Comparison of ENCODE assay signal across 22 cellular contexts in the genomic region with DNA sequence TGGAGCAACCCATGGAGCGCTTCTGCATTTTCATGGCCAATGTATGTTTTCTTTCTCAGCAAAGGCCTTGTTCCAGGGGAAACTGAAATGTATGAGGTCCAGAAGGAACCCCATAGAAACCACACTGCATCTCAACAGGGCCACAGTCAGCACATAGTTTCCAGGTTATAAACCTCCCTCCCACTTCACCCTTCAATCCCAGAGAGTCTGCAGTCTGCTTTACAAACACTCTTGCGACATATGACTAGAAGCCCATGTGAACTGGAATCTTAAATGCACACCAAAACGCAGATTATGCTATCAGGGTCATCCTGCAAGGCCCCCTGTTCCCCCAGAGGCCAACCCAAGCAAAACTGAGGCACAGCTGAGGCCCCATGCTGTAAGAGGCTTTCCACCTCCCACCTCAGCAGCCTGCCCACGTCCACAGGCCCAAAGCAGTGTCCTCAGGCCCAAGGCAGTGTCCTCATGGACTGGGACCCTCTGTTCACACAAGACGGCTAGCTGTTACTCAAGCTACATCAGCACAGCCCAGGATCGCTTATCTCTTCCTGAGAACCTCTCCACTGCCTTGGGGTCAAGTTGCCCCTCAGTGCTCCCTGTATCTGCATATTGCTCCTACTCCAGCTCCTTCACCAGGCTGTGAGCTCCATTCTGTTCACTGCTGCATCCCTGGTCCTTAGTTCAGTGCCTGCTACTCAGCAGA.
DNase-seq lines count a peak whose midpoint lies in the region; ATAC-seq, FAIRE-seq and TF ChIP-seq lines count a peak whose summit lies in the region.
"Had no signal": no experiment of that assay in that cellular context is flagged by ENCODE, and none has a peak within 500 bp of the region (broad histone marks: within the 10 kb centered on the region; RNA-seq: fewer than 3 reads in every experiment).

No MANE protein-coding gene starts in this region.

- H3K9me2 ChIP-seq in hepatocyte (replicated peaks; ENCODE audit: insufficient read depth) = no peaks in the 10 kb centered on the region

- H3K36me3 ChIP-seq in hepatocyte (replicated peaks; ENCODE audit: insufficient read depth, low read depth) (no peaks in the 10 kb centered on the region), small intestine (ENCODE audit: control insufficient read depth in 2 of 2, insufficient read depth in 2 of 2, low read length in 2 of 2) (no peaks in the 10 kb centered on the region)
- H3K36me3 ChIP-seq: brain microvascular endothelial cell had no signal

- H3K27ac ChIP-seq in hepatocyte (peak overlapping the region; percentile 34), small intestine (ENCODE audit: low read depth in 1 of 2, low read length in 1 of 2) (no peak overlapping the region)
- H3K27ac ChIP-seq: brain microvascular endothelial cell, coronary artery, psoas muscle had no signal

- WGBS in hepatocyte (ENCODE audit: low lambda C conversion rate, missing lambda C conversion rate) = 82% methylated on average over 6 of the region's 6 CpGs
- WGBS in small intestine, 3 donors = 72 to 88% (median 88%) methylated on average over 6 of the region's 6 CpGs

- H3K79me2 ChIP-seq in hepatocyte = no peaks in the 10 kb centered on the region

- H3K4me1 Mint-ChIP-seq in activated CD8-positive, alpha-beta T cell treated with anti-CD3 and anti-CD28 coated beads, Interleukin-2, amount 10 ng/mL, durations not matched to agents 7 days and 5 days (ENCODE audit: low read depth) = peaks cover 51% of the 10 kb centered on the region
- peaks cover 36% of the 10 kb centered on the region for H3K4me1 Mint-ChIP-seq in activated CD8-positive, alpha-beta T cell treated with anti-CD3 and anti-CD28 coated beads for 36 hours (ENCODE audit: low read depth)

- no peak for FAIRE-seq in small intestine (lab: Jason Lieb, UNC)
- FAIRE-seq: keratinocyte had no signal

- TF ChIP-seq CTCF in activated CD8-positive, alpha-beta T cell treated with anti-CD3 and anti-CD28 coated beads for 36 hours (IDR thresholded peaks at IDR 0.05) = no peak
- TF ChIP-seq CTCF in hepatocyte (IDR thresholded peaks at IDR 0.05; ENCODE audit: poor library complexity) = no peak

- no peaks in the 10 kb centered on the region for H3K9me3 ChIP-seq in hepatocyte (ENCODE audit: low read depth)
- no peaks in the 10 kb centered on the region for H3K9me3 ChIP-seq in small intestine (ENCODE audit: control insufficient read depth, low read depth)
- H3K9me3 ChIP-seq: psoas muscle had no signal

- no peaks in the 10 kb centered on the region for H4K20me1 ChIP-seq in hepatocyte (ENCODE audit: insufficient read depth, poor library complexity, severe bottlenecking)

- no peak for ATAC-seq in activated CD8-positive, alpha-beta T cell treated with anti-CD3 and anti-CD28 coated beads, Interleukin-2, amount 10 ng/mL, durations not matched to agents 7 days and 5 days
- ATAC-seq in activated CD8-positive, alpha-beta T cell treated with anti-CD3 and anti-CD28 coated beads for 36 hours = no peak
- ATAC-seq in HG03280 (IDR thresholded peaks at IDR 0.05; ENCODE audit: unreplicated experiment) = no peak
- no peak for ATAC-seq in HG03095 (IDR thresholded peaks at IDR 0.05; ENCODE audit: unreplicated experiment)
- ATAC-seq: psoas muscle, SK-N-SH treated with all-trans-retinoic acid at 6 μM for 48 hours had no signal

- POLR2A ChIA-PET in activated CD8-positive, alpha-beta T cell treated with anti-CD3 and anti-CD28 coated beads, Interleukin-2, amount 10 ng/mL, durations not matched to agents 7 days and 5 days (lab: Charles Lee) = interaction anchor here (0.6 kb wide), 1 partner anchor 357 kb away, joined by 4 read pairs; no protein-coding TSS in a partner anchor
- POLR2A ChIA-PET in activated CD8-positive, alpha-beta T cell treated with anti-CD3 and anti-CD28 coated beads for 36 hours (lab: Charles Lee) = no interaction called here

- CTCF ChIA-PET in activated CD8-positive, alpha-beta T cell treated with anti-CD3 and anti-CD28 coated beads, Interleukin-2, amount 10 ng/mL, durations not matched to agents 7 days and 5 days (lab: Charles Lee) = interaction anchor here (0.9 kb wide), 1 partner anchor 11 kb away, joined by 3 read pairs; no protein-coding TSS in a partner anchor
- CTCF ChIA-PET in activated CD8-positive, alpha-beta T cell treated with anti-CD3 and anti-CD28 coated beads for 36 hours (lab: Charles Lee) = interaction anchor here (0.5 kb wide), 1 partner anchor 23 kb away, joined by 3 read pairs; no protein-coding TSS in a partner anchor

- no peaks in the 10 kb centered on the region for H3K27me3 Mint-ChIP-seq in activated CD8-positive, alpha-beta T cell treated with anti-CD3 and anti-CD28 coated beads, Interleukin-2, amount 10 ng/mL, durations not matched to agents 7 days and 5 days (ENCODE audit: low read depth)
- H3K27me3 Mint-ChIP-seq in activated CD8-positive, alpha-beta T cell treated with anti-CD3 and anti-CD28 coated beads for 36 hours = no peaks in the 10 kb centered on the region
- H3K27me3 Mint-ChIP-seq: activated CD4-positive, alpha-beta memory T cell treated with anti-CD3 and anti-CD28 coated beads for 36 hours; activated naive CD8-positive, alpha-beta T cell treated with anti-CD3 and anti-CD28 coated beads, Interleukin-2, amount 10 ng/mL, durations not matched to agents 7 days and 5 days; B cell; type B pancreatic cell had no signal

- H3K27me3 ChIP-seq in hepatocyte (no peaks in the 10 kb centered on the region), small intestine (ENCODE audit: control insufficient read depth in 2 of 2, insufficient read depth in 2 of 2, low read length in 2 of 2) (no peaks in the 10 kb centered on the region)
- H3K27me3 ChIP-seq: brain microvascular endothelial cell had no signal

- H3K36me3 Mint-ChIP-seq in activated CD8-positive, alpha-beta T cell treated with anti-CD3 and anti-CD28 coated beads, Interleukin-2, amount 10 ng/mL, durations not matched to agents 7 days and 5 days (ENCODE audit: low read depth) = peaks cover 47% of the 10 kb centered on the region
- peaks cover 3% of the 10 kb centered on the region for H3K36me3 Mint-ChIP-seq in activated CD8-positive, alpha-beta T cell treated with anti-CD3 and anti-CD28 coated beads for 36 hours (ENCODE audit: low read depth)
- H3K36me3 Mint-ChIP-seq: type B pancreatic cell had no signal

- H3K4me3 Mint-ChIP-seq in activated CD8-positive, alpha-beta T cell treated with anti-CD3 and anti-CD28 coated beads, Interleukin-2, amount 10 ng/mL, durations not matched to agents 7 days and 5 days = no peak overlapping the region
- no peak overlapping the region for H3K4me3 Mint-ChIP-seq in activated CD8-positive, alpha-beta T cell treated with anti-CD3 and anti-CD28 coated beads for 36 hours
- H3K4me3 Mint-ChIP-seq: activated CD4-positive, alpha-beta memory T cell treated with anti-CD3 and anti-CD28 coated beads for 36 hours; activated naive CD8-positive, alpha-beta T cell treated with anti-CD3 and anti-CD28 coated beads, Interleukin-2, amount 10 ng/mL, durations not matched to agents 7 days and 5 days; B cell; type B pancreatic cell had no signal

- peak overlapping the region; percentile 8 for H3K27ac Mint-ChIP-seq in activated CD8-positive, alpha-beta T cell treated with anti-CD3 and anti-CD28 coated beads, Interleukin-2, amount 10 ng/mL, durations not matched to agents 7 days and 5 days
- no peak overlapping the region for H3K27ac Mint-ChIP-seq in activated CD8-positive, alpha-beta T cell treated with anti-CD3 and anti-CD28 coated beads for 36 hours
- H3K27ac Mint-ChIP-seq: activated CD4-positive, alpha-beta memory T cell treated with anti-CD3 and anti-CD28 coated beads for 36 hours; activated naive CD8-positive, alpha-beta T cell treated with anti-CD3 and anti-CD28 coated beads, Interleukin-2, amount 10 ng/mL, durations not matched to agents 7 days and 5 days; type B pancreatic cell had no signal

- peaks cover 22% of the 10 kb centered on the region for H3K9me3 Mint-ChIP-seq in activated CD8-positive, alpha-beta T cell treated with anti-CD3 and anti-CD28 coated beads, Interleukin-2, amount 10 ng/mL, durations not matched to agents 7 days and 5 days (ENCODE audit: insufficient read depth)
- H3K9me3 Mint-ChIP-seq in activated CD8-positive, alpha-beta T cell treated with anti-CD3 and anti-CD28 coated beads for 36 hours = no peaks in the 10 kb centered on the region

- intact Hi-C loops in activated CD8-positive, alpha-beta T cell treated with anti-CD3 and anti-CD28 coated beads for 36 hours (cut with micrococcal nuclease) = no loop called here

- H3K4me1 ChIP-seq in hepatocyte (ENCODE audit: insufficient read depth) (no peaks in the 10 kb centered on the region), small intestine (ENCODE audit: control insufficient read depth in 2 of 2, insufficient read depth in 1 of 2, low read depth in 1 of 2, low read length in 1 of 2) (no peaks in the 10 kb centered on the region)
- H3K4me1 ChIP-seq: psoas muscle had no signal

- no peak overlapping the region for H2AFZ ChIP-seq in hepatocyte

- DNase-seq in activated CD8-positive, alpha-beta T cell treated with anti-CD3 and anti-CD28 coated beads, Interleukin-2, amount 10 ng/mL, durations not matched to agents 7 days and 5 days = no peak
- no peak for DNase-seq in activated CD8-positive, alpha-beta T cell treated with anti-CD3 and anti-CD28 coated beads for 36 hours
- DNase-seq in amniotic epithelial cell (ENCODE audit: low read depth) (peak; percentile 24), hepatocyte (ENCODE audit: low spot score) (no peak), small intestine (no peak), NCI-H345 treated with DMSO at 0.1 percent for 48 hours (lab: John Stamatoyannopoulos, UW; ENCODE audit: unreplicated experiment) (no peak)
- DNase-seq: activated CD4-positive, alpha-beta memory T cell treated with anti-CD3 and anti-CD28 coated beads for 36 hours; activated effector memory CD4-positive, alpha-beta T cell treated with Interleukin-2 at 50 U/mL for 16 hours; activated naive CD8-positive, alpha-beta T cell treated with anti-CD3 and anti-CD28 coated beads, Interleukin-2, amount 10 ng/mL, durations not matched to agents 7 days and 5 days; brain microvascular endothelial cell; GDM1; NCI-H1092; NCI-H1930; psoas muscle had no signal

- no peak overlapping the region for H3K4me3 ChIP-seq in hepatocyte
- no peak overlapping the region for H3K4me3 ChIP-seq in small intestine (ENCODE audit: low read depth in 1 of 2, low read length in 2 of 2)
- H3K4me3 ChIP-seq: coronary artery, lung, psoas muscle had no signal

- H3K4me2 ChIP-seq in hepatocyte = no peak overlapping the region
